8 cellular contexts compared by ENCODE assay signal in the genomic region with DNA sequence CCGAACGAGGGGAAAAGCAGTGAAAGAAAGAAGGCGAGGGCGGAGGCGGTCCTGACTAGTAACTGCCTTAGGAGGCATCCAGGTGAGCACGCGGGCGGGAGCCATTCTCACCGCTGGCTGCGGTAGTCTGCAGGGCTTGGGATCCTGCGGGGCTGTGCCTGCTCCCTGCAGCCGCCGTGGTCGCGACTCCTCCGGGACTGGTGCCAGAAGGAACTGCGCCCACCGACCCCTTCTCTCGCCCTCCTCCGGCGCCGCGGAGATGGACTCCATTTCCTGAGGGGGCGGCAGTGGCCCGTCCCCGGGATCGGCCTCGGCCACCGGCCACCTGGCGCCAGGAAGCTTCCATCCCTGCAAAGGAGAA. TPM values are rescaled to one million over a fixed set of nuclear protein-coding genes. Genes with fewer than 3 reads are reported as not detected.
DNase-seq lines count a peak whose midpoint lies in the region; FAIRE-seq and TF ChIP-seq lines count a peak whose summit lies in the region.

No MANE protein-coding gene starts in this region.

- H3K36me3 ChIP-seq in endothelial cell of umbilical vein (ENCODE audit: control insufficient read depth in 2 of 2, extremely low read depth in 1 of 2, insufficient read depth in 2 of 2, low read length in 2 of 2), result peaks cover 0 to 2% of the 10 kb centered on the region in 2 experiments
- H3K36me3 ChIP-seq in muscle layer of duodenum (ENCODE audit: control insufficient read depth in 1 of 2, insufficient read depth in 2 of 2, low read length in 2 of 2), result no peaks in the 10 kb centered on the region
- H3K36me3 ChIP-seq in stomach, result peaks cover 0 to 20% (median 17%) of the 10 kb centered on the region in 4 donors

- no peak for TF ChIP-seq EP300 in stomach (IDR thresholded peaks at IDR 0.05)

- H3K79me2 ChIP-seq in endothelial cell of umbilical vein (ENCODE audit: control insufficient read depth, insufficient read depth, low read length), result peaks cover 29% of the 10 kb centered on the region

- WGBS in stomach, 5 donors, result 0 to 1% (median 1%) methylated on average over 11 to 30 of the region's 30 CpGs

- intact Hi-C loops in endothelial cell of umbilical vein (cut with micrococcal nuclease) (loop anchor here (1.0 to 10.0 kb wide), 6 partner anchors 15 to 449 kb away; a partner anchor contains a TSS), stomach (cut with DNase I; ENCODE audit: low total_unique reads) (no loop called here)

- H3K27ac ChIP-seq in endothelial cell of umbilical vein (ENCODE audit: insufficient read depth, low read depth, low read length) (peak overlapping the region; percentile 54), muscle layer of duodenum (ENCODE audit: low read length) (peak overlapping the region; percentile 63), stomach (peak overlapping the region; percentile 75 to 90 (median 87))

- H3K27me3 ChIP-seq in endothelial cell of umbilical vein (ENCODE audit: control insufficient read depth in 2 of 2, insufficient read depth in 2 of 2, low read length in 2 of 2) (no peaks in the 10 kb centered on the region), muscle layer of duodenum (ENCODE audit: low read depth, low read length) (no peaks in the 10 kb centered on the region), stomach (no peaks in the 10 kb centered on the region)

- DNase-seq in GM12891 (ENCODE audit: insufficient read length, low spot score) (peak; percentile 23), H54 (ENCODE audit: insufficient read length, low spot score) (no peak), LNCaP clone FGC (ENCODE audit: low read depth) (no peak), endothelial cell of umbilical vein (ENCODE audit: low read depth, low spot score) (no peak), stomach (peak; percentile 42), GDM1 (lab: John Stamatoyannopoulos, UW) (no peak)
- DNase-seq in activated CD8-positive, alpha-beta memory T cell treated with anti-CD3 and anti-CD28 coated beads for 24 hours, result peak; percentile 78

- H3K4me3 ChIP-seq in LNCaP clone FGC (ENCODE audit: low read depth, low read length) (peak overlapping the region; percentile 84), endothelial cell of umbilical vein (replicated peaks in 1 of 3; ENCODE audit: insufficient read depth in 1 of 3, low read depth in 1 of 3, low read length in 3 of 3) (peak overlapping the region; percentile 66 to 79 (median 73)), muscle layer of duodenum (ENCODE audit: low read depth in 1 of 2, low read length in 2 of 2) (peak overlapping the region; percentile 93 to 99), stomach (peak overlapping the region; percentile 57 to 89 (median 78))

- H3K9ac ChIP-seq in endothelial cell of umbilical vein (replicated peaks; ENCODE audit: extremely low read depth, insufficient read depth, low read length), result peak overlapping the region; percentile 89

- TF ChIP-seq CTCF in LNCaP clone FGC (IDR thresholded peaks at IDR 0.05; ENCODE audit: control insufficient read depth, extremely low read depth, insufficient read depth) (no peak), endothelial cell of umbilical vein (IDR thresholded peaks at IDR 0.05; ENCODE audit: extremely low read depth in 1 of 2, insufficient read depth in 1 of 2, low read depth in 1 of 2, low read length in 2 of 2) (no peak), stomach (IDR thresholded peaks at IDR 0.05) (no peak)

- H3K4me1 ChIP-seq in endothelial cell of umbilical vein (ENCODE audit: control insufficient read depth, extremely low read depth, insufficient read depth, low read length) (peaks cover 17% of the 10 kb centered on the region), muscle layer of duodenum (ENCODE audit: control insufficient read depth in 1 of 2, insufficient read depth in 2 of 2, low read length in 2 of 2) (peaks cover 5 to 15% of the 10 kb centered on the region in 2 donors), stomach (peaks cover 0 to 33% (median 25%) of the 10 kb centered on the region in 4 donors)

- H3K9me3 ChIP-seq in endothelial cell of umbilical vein (replicated peaks; ENCODE audit: control insufficient read depth, insufficient read depth, low read length) (no peaks in the 10 kb centered on the region), muscle layer of duodenum (ENCODE audit: control insufficient read depth in 1 of 2, low read length in 2 of 2) (no peaks in the 10 kb centered on the region), stomach (peaks cover 0 to 3% (median 0%) of the 10 kb centered on the region in 4 donors)

- POLR2A ChIA-PET in endothelial cell of umbilical vein (lab: Charles Lee), result interaction anchor here (0.5 to 0.6 kb wide), 2 partner anchors 429 to 602 kb away, joined by 3 read pairs; a partner anchor contains a TSS

- peak overlapping the region; percentile 68 for H3K4me2 ChIP-seq in endothelial cell of umbilical vein (ENCODE audit: insufficient read depth, low read length)

- no TSS peak for BruUV-seq in endothelial cell of umbilical vein (replicated peaks; lab: Mats Ljungman, UMichigan)

- dilution Hi-C loops in endothelial cell of umbilical vein (cut with MboI; ENCODE audit: extremely low pct_ligation_motif_present, low sequenced_read_pairs), result no loop called here

- peak overlapping the region; percentile 89 for H2AFZ ChIP-seq in endothelial cell of umbilical vein (ENCODE audit: low read depth, low read length)

- no peaks in the 10 kb centered on the region for H3K9me1 ChIP-seq in endothelial cell of umbilical vein (replicated peaks; ENCODE audit: control insufficient read depth, extremely low read depth, insufficient read depth, low read length)

- FAIRE-seq in GM12891 (lab: Jason Lieb, UNC), result no peak
- no peak for FAIRE-seq in H54 (lab: Jason Lieb, UNC)
- peak; percentile 31 for FAIRE-seq in endothelial cell of umbilical vein (lab: Jason Lieb, UNC)

- no peaks in the 10 kb centered on the region for H4K20me1 ChIP-seq in endothelial cell of umbilical vein (replicated peaks; ENCODE audit: control insufficient read depth, extremely low read depth, insufficient read depth, low read length)

- no peak for TF ChIP-seq POLR2A in GM12891 (IDR thresholded peaks at IDR 0.05; ENCODE audit: low read depth, low read length)
- TF ChIP-seq POLR2A in H54 (IDR thresholded peaks at IDR 0.05; ENCODE audit: low read depth, low read length), result peak; percentile 25; the same call in 1 of the 2 replicates
- TF ChIP-seq POLR2A in endothelial cell of umbilical vein (IDR thresholded peaks at IDR 0.05; ENCODE audit: low read depth, low read length), result no peak
- no peak for TF ChIP-seq POLR2A in stomach (IDR thresholded peaks at IDR 0.05)

- CTCF ChIA-PET in endothelial cell of umbilical vein (lab: Charles Lee), result interaction anchor here (1.0 to 2.1 kb wide), 9 partner anchors 10 to 213 kb away, joined by 3 to 10 read pairs (median 5); no protein-coding TSS in a partner anchor

TF ChIP-seq in GM12891, 5 proteins besides CTCF, POLR2A, EP300 and RAD21:
- TF ChIP-seq SPI1 (IDR thresholded peaks at IDR 0.05; ENCODE audit: low read depth, low read length), result no peak
- no peak for TF ChIP-seq PAX5 (IDR thresholded peaks at IDR 0.05; ENCODE audit: insufficient read depth, low read length, severe bottlenecking)
- TF ChIP-seq POLR2AphosphoS5 (IDR thresholded peaks at IDR 0.05; ENCODE audit: low read depth, low read length), result no peak
- TF ChIP-seq TAF1 (IDR thresholded peaks at IDR 0.05; ENCODE audit: low read depth, low read length), result no peak
- TF ChIP-seq POU2F2 (IDR thresholded peaks at IDR 0.05; ENCODE audit: low read depth, low read length), result no peak

TF ChIP-seq in endothelial cell of umbilical vein, 7 proteins besides CTCF, POLR2A, EP300 and RAD21:
- TF ChIP-seq FOS (IDR thresholded peaks at IDR 0.05; ENCODE audit: borderline replicate concordance, insufficient read depth, low read length), result no peak
- TF ChIP-seq MYC (IDR thresholded peaks at IDR 0.05; ENCODE audit: low read depth, low read length), result no peak
- no peak for TF ChIP-seq POLR2AphosphoS5 (IDR thresholded peaks at IDR 0.05; ENCODE audit: insufficient read depth, low read depth, low read length)
- TF ChIP-seq JUN (IDR thresholded peaks at IDR 0.05; ENCODE audit: borderline replicate concordance, insufficient read depth, insufficient read length, low read depth), result no peak
- TF ChIP-seq, protein P1, sequence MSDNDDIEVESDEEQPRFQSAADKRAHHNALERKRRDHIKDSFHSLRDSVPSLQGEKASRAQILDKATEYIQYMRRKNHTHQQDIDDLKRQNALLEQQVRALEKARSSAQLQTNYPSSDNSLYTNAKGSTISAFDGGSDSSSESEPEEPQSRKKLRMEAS (IDR thresholded peaks at IDR 0.05; ENCODE audit: insufficient read depth, insufficient read length), result no peak
- no peak for TF ChIP-seq GATA2 (IDR thresholded peaks at IDR 0.05; ENCODE audit: insufficient read depth, insufficient read length, low read depth, low read length)
- TF ChIP-seq EZH2 (IDR thresholded peaks at IDR 0.05; ENCODE audit: borderline replicate concordance, low read depth, low read length, severe bottlenecking), result no peak

RNA-seq across cellular contexts. Expression of a gene that starts 0.5 kb away (rescaled TPM):
- polyA plus RNA-seq in GM12891 (2012; ENCODE audit: low read depth, missing spikeins), result 4.4 TPM
- total RNA-seq in endothelial cell of umbilical vein (11.8 and 14.6 TPM in 2 replicates), stomach (10 to 100 TPM; 12.1 to 23.7 (median 16.3) TPM)
- polyA plus RNA-seq in endothelial cell of umbilical vein (4.0 and 5.1 TPM in 2 replicates), stomach (1 to 10 TPM; 3.2 to 5.5 (median 4.1) TPM)
- 5.6 and 7.6 TPM in 2 replicates for polyA plus RNA-seq in endothelial cell of umbilical vein (2011; cell fraction: cytosol; rRNA removed)
- polyA plus RNA-seq in endothelial cell of umbilical vein (2011; cell fraction: nucleus; rRNA removed), result 32.4 and 36.9 TPM in 2 replicates
- polyA plus RNA-seq in endothelial cell of umbilical vein (2012), result 7.8 and 8.1 TPM in 2 replicates
- polyA minus RNA-seq in endothelial cell of umbilical vein, result 23.6 and 26.9 TPM in 2 replicates
- 13.7 TPM for polyA minus RNA-seq in endothelial cell of umbilical vein (2011; cell fraction: cytosol; rRNA and poly(A)+ RNA removed)
- 30.1 and 37.6 TPM in 2 replicates for polyA minus RNA-seq in endothelial cell of umbilical vein (2011; cell fraction: nucleus; rRNA and poly(A)+ RNA removed)

Comparison
In these comparisons a context has a peak if more than half of its experiments do, and no peak if none do; other contexts are left out.
1. DNase-seq: peak in GM12891 (single experiment), activated CD8-positive, alpha-beta memory T cell treated with anti-CD3 and anti-CD28 coated beads for 24 hours (single experiment) and stomach (single experiment); none in H54 (single experiment), LNCaP clone FGC (single experiment), endothelial cell of umbilical vein (single experiment) and GDM1 (single experiment).
2. Peak in every context shown above with its lines, with median percentiles within 50 percentile points of each other: H3K4me3 ChIP-seq and H3K27ac ChIP-seq.